8 cellular contexts compared by ENCODE assay signal in genomic region chr11:114059278-114059983, GRCh38. TPM values are rescaled to one million over a fixed set of nuclear protein-coding genes. Genes with fewer than 3 reads are reported as not detected.
DNase-seq lines count a peak whose midpoint lies in the region; ATAC-seq and TF ChIP-seq lines count a peak whose summit lies in the region.

ZBTB16 (plus strand) TSS chr11:114059711; CDS start chr11:114063301, 3,590 bp downstream.

- peak within 1 kb of the TSS; percentile 98 for H3K4me3 ChIP-seq in ACC112 (ENCODE audit: low read depth, low read length)
- peak within 1 kb of the TSS; percentile 71 for H3K4me3 ChIP-seq in iPS-18c (ENCODE audit: insufficient read depth, low read depth, low read length)
- peak within 1 kb of the TSS; percentile 12 for H3K4me3 ChIP-seq in retinal pigment epithelial cell (ENCODE audit: low read length)

- no peaks in the 10 kb centered on the region for H3K27me3 ChIP-seq in ACC112 (ENCODE audit: insufficient read depth, low read length)

- H3K9me3 ChIP-seq in iPS-18c (ENCODE audit: control insufficient read depth, insufficient read depth, low read length): peaks cover 2% of the 10 kb centered on the region

- no TSS peak for BruUV-seq in MCF 10A (replicated peaks; lab: Mats Ljungman, UMichigan)

- H3K36me3 Mint-ChIP-seq in MCF 10A (ENCODE audit: insufficient read depth, unreplicated experiment): peaks cover 51% of the 10 kb centered on the region

- H3K4me3 Mint-ChIP-seq in MCF 10A (ENCODE audit: unreplicated experiment): peak within 1 kb of the TSS; percentile 95

- DNase-seq in LHCN-M2 (ENCODE audit: low read depth) (peak; percentile 63), UCSD-AML1 (lab: John Stamatoyannopoulos, UW; ENCODE audit: unreplicated experiment) (peak; percentile 84), MCF 10A (ENCODE audit: unreplicated experiment) (peak; percentile 86), retinal pigment epithelial cell (ENCODE audit: low read depth) (no peak)

- peaks cover 19% of the 10 kb centered on the region for H3K4me1 ChIP-seq in ACC112 (ENCODE audit: control insufficient read depth, insufficient read depth, low read length, unreplicated experiment)

- H3K27ac Mint-ChIP-seq in MCF 10A (ENCODE audit: low read depth, unreplicated experiment): peak within 1 kb of the TSS; percentile 98

- CTCF ChIA-PET in MCF 10A (lab: Yijun Ruan, JAX): interaction anchor here (0.7 to 3.5 kb wide), 4 partner anchors 26 to 755 kb away, joined by 3 to 26 read pairs (median 3); no protein-coding TSS in a partner anchor

- no peaks in the 10 kb centered on the region for H3K27me3 Mint-ChIP-seq in MCF 10A (ENCODE audit: insufficient read depth, unreplicated experiment)

- peaks cover 12% of the 10 kb centered on the region for H3K4me1 Mint-ChIP-seq in MCF 10A (ENCODE audit: insufficient read depth, unreplicated experiment)

- H3K79me2 ChIP-seq in ACC112 (ENCODE audit: control insufficient read depth, insufficient read depth, low read length, unreplicated experiment): peaks cover 48% of the 10 kb centered on the region

- no peak for ATAC-seq in GM19324 (IDR thresholded peaks at IDR 0.05; ENCODE audit: low FRiP score, unreplicated experiment)
- ATAC-seq in HG02938 (IDR thresholded peaks at IDR 0.05; ENCODE audit: unreplicated experiment): no peak

- intact Hi-C loops in MCF 10A (cut with micrococcal nuclease): loop anchor here (1.0 kb wide), 5 partner anchors 23 to 202 kb away; no protein-coding TSS in a partner anchor

- H3K9me3 Mint-ChIP-seq in MCF 10A (ENCODE audit: unreplicated experiment): no peaks in the 10 kb centered on the region

- peaks cover 12% of the 10 kb centered on the region; the same call in 1 of the 2 replicates for H3K36me3 ChIP-seq in ACC112 (ENCODE audit: insufficient read depth, low read length)

- POLR2A ChIA-PET in MCF 10A (lab: Yijun Ruan, JAX): interaction anchor here (0.7 to 6.9 kb wide), 21 partner anchors 9 to 245 kb away, joined by 3 to 57 read pairs (median 5); partner anchors contain the start of gene NNMT

- TF ChIP-seq CTCF in MCF 10A (IDR thresholded peaks at IDR 0.05; ENCODE audit: unreplicated experiment) (peak; percentile 28), retinal pigment epithelial cell (conservative IDR thresholded peaks at IDR 0.05; ENCODE audit: low read depth, low read length) (no peak)

- H2AFZ ChIP-seq in ACC112 (ENCODE audit: low read length, unreplicated experiment): peak within 1 kb of the TSS; percentile 66

- peak within 1 kb of the TSS; percentile 73 for H3K27ac ChIP-seq in ACC112 (ENCODE audit: low read depth, low read length)

RNA-seq across cellular contexts. Expression of gene ZBTB16, which starts in this region (rescaled TPM):
- total RNA-seq in LHCN-M2 (2014; rRNA removed): 3.1 and 4.3 TPM in 2 replicates
- polyA plus RNA-seq in LHCN-M2 (2012): 1.1 TPM
- total RNA-seq in MCF 10A (2022): 70.4 and 75.3 TPM in 2 replicates

Comparison
In these comparisons a context has a peak if more than half of its experiments do, and no peak if none do; other contexts are left out.
1. RNA of gene ZBTB16 (total RNA-seq): 70.4 to 75.3 TPM in MCF 10A; 3.1 to 4.3 TPM in LHCN-M2; every median in the first group is over 10 times any median in the second.
2. H3K4me3 ChIP-seq: peak in every context shown above with its lines; median percentile 98 in ACC112; 71 in iPS-18c; 12 in retinal pigment epithelial cell.